Comparison of ENCODE assay signal across 8 cellular contexts in the genomic region with DNA sequence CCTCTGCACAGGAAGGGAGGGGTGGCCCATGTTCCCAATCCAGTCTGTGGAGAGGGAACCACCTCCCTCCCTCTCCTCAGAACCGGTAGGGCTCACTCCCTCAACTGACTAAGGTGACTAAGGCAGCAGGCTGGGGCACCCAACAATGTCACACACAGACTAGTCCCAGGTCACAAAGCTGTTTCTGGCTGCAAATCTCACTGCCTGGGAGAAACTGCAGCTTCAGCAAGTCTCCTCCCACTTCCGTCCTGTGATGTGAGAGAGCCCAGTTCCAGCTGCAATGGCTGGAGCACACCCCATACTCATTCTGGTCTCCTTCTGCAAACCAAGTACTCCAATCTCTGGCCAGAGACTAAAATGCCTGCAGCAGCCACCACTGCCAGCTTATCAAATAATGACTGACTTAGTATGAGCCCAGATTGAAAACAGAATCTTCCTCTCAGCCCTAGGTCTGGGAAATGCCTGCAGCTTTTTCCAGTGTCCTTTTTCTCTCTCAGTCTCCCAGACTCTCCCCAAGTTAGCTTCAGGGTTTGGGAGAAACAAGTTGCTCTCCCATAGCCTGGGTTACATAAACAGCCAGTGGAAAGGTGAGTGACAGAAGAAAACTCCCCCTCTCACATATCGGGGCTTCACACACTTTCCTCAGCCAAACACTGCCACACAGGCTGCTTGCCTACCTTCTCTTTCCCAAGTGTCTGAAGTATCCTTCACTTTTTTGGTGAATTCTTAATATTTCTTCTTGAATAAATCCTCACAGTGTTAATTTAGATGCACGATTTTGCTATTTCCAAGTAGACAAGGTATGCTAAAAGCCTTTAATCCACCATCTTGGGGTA.
A peak's percentile ranks its signal among the peaks of the same experiment; 100 is the strongest.
DNase-seq lines count a peak whose midpoint lies in the region; ATAC-seq and TF ChIP-seq lines count a peak whose summit lies in the region.

No MANE protein-coding gene starts in this region.

- H3K27ac ChIP-seq in DOHH2 (ENCODE audit: low read depth, low read length) (no peak overlapping the region), stomach (no peak overlapping the region)

- peaks cover 17% of the 10 kb centered on the region for H3K4me1 Mint-ChIP-seq in T-helper 2 cell treated with Interferon-gamma antibody and Interleukin-4, amounts not matched to agents 5 μg/mL and 100 μg/mL, for 36 hours (ENCODE audit: low read depth)
- H3K4me1 Mint-ChIP-seq in MCF 10A (ENCODE audit: insufficient read depth, unreplicated experiment) = peaks cover 8% of the 10 kb centered on the region

- H3K4me3 ChIP-seq in DOHH2 (ENCODE audit: low read length) (no peak overlapping the region), fibroblast of pulmonary artery (replicated peaks; ENCODE audit: low read depth, low read length) (no peak overlapping the region), stomach (no peak overlapping the region)

- H3K79me2 ChIP-seq in DOHH2 (ENCODE audit: control insufficient read depth, low read length) = no peaks in the 10 kb centered on the region

- peak overlapping the region; percentile 56 for H3K4me3 Mint-ChIP-seq in T-helper 2 cell treated with Interferon-gamma antibody and Interleukin-4, amounts not matched to agents 5 μg/mL and 100 μg/mL, for 36 hours
- no peak overlapping the region for H3K4me3 Mint-ChIP-seq in MCF 10A (ENCODE audit: unreplicated experiment)

- H3K4me2 ChIP-seq in DOHH2 (ENCODE audit: low read length) = peak overlapping the region; percentile 42

- H3K9me3 Mint-ChIP-seq in T-helper 2 cell treated with Interferon-gamma antibody and Interleukin-4, amounts not matched to agents 5 μg/mL and 100 μg/mL, for 36 hours = no peaks in the 10 kb centered on the region
- peaks cover 15% of the 10 kb centered on the region for H3K9me3 Mint-ChIP-seq in MCF 10A (ENCODE audit: unreplicated experiment)

- peak; percentile 95 for ATAC-seq in GM19455 (IDR thresholded peaks at IDR 0.05; ENCODE audit: unreplicated experiment)
- ATAC-seq in HG03432 (IDR thresholded peaks at IDR 0.05; ENCODE audit: unreplicated experiment) = peak; percentile 97

- peaks cover 9% of the 10 kb centered on the region for H3K27me3 Mint-ChIP-seq in T-helper 2 cell treated with Interferon-gamma antibody and Interleukin-4, amounts not matched to agents 5 μg/mL and 100 μg/mL, for 36 hours (ENCODE audit: low read depth)
- H3K27me3 Mint-ChIP-seq in MCF 10A (ENCODE audit: insufficient read depth, unreplicated experiment) = no peaks in the 10 kb centered on the region

- TF ChIP-seq CTCF in DOHH2 (IDR thresholded peaks at IDR 0.05; ENCODE audit: low read depth, low read length, poor library complexity, severe bottlenecking) (no peak), fibroblast of pulmonary artery (IDR thresholded peaks at IDR 0.05; ENCODE audit: low read length, missing control alignments) (no peak), stomach (IDR thresholded peaks at IDR 0.05) (no peak), MCF 10A (IDR thresholded peaks at IDR 0.05; ENCODE audit: unreplicated experiment) (no peak)

- BruUV-seq in MCF 10A (replicated peaks; lab: Mats Ljungman, UMichigan) = no TSS peak

- TF ChIP-seq POLR2A in stomach (IDR thresholded peaks at IDR 0.05) = no peak

- H3K27me3 ChIP-seq in DOHH2 (ENCODE audit: control insufficient read depth, low read length) (no peaks in the 10 kb centered on the region), stomach (no peaks in the 10 kb centered on the region)

- 18 to 35% (median 29%) methylated on average over 4 of the region's 4 CpGs for WGBS in stomach, 5 donors

- H3F3A ChIP-seq in DOHH2 (ENCODE audit: control insufficient read depth, insufficient read depth) = no peaks in the 10 kb centered on the region

- peaks cover 1% of the 10 kb centered on the region for H3K36me3 Mint-ChIP-seq in T-helper 2 cell treated with Interferon-gamma antibody and Interleukin-4, amounts not matched to agents 5 μg/mL and 100 μg/mL, for 36 hours (ENCODE audit: low read depth)
- peaks cover 5% of the 10 kb centered on the region for H3K36me3 Mint-ChIP-seq in MCF 10A (ENCODE audit: insufficient read depth, unreplicated experiment)

- H4K20me1 ChIP-seq in DOHH2 (ENCODE audit: control insufficient read depth, insufficient read depth, low read depth, low read length) = no peaks in the 10 kb centered on the region

- CTCF ChIA-PET in MCF 10A (lab: Yijun Ruan, JAX) = interaction anchor here (0.7 to 0.8 kb wide), 3 partner anchors 10 to 64 kb away, joined by 3 to 5 read pairs (median 3); no protein-coding TSS in a partner anchor

- no peaks in the 10 kb centered on the region for H3K9me3 ChIP-seq in DOHH2 (ENCODE audit: control insufficient read depth, insufficient read depth, low read length)
- H3K9me3 ChIP-seq in stomach = peaks cover 0 to 7% (median 0%) of the 10 kb centered on the region in 4 donors

- no peaks in the 10 kb centered on the region for H3K36me3 ChIP-seq in DOHH2 (ENCODE audit: control insufficient read depth, low read length)
- H3K36me3 ChIP-seq in stomach = no peaks in the 10 kb centered on the region

- intact Hi-C loops in posterior cingulate gyrus (cut with DNase I) = no loop called here
- intact Hi-C loops in stomach (cut with DNase I; ENCODE audit: low total_unique reads) = no loop called here
- intact Hi-C loops in MCF 10A (cut with micrococcal nuclease) = no loop called here

- POLR2A ChIA-PET in MCF 10A (lab: Yijun Ruan, JAX) = no interaction called here

- H3K27ac Mint-ChIP-seq in T-helper 2 cell treated with Interferon-gamma antibody and Interleukin-4, amounts not matched to agents 5 μg/mL and 100 μg/mL, for 36 hours = peak overlapping the region; percentile 51
- H3K27ac Mint-ChIP-seq in MCF 10A (ENCODE audit: low read depth, unreplicated experiment) = no peak overlapping the region

- H3K9me2 ChIP-seq in DOHH2 (replicated peaks; ENCODE audit: control insufficient read depth, low read length) = no peaks in the 10 kb centered on the region

- peak; percentile 33 for DNase-seq in T-helper 2 cell treated with Interferon-gamma antibody and Interleukin-4, amounts not matched to agents 5 μg/mL and 100 μg/mL, for 36 hours (ENCODE audit: low spot score)
- peak; percentile 26 for DNase-seq in fibroblast of pulmonary artery (ENCODE audit: low read depth)
- peak in 9 of 10 donors; percentile 25 to 86 (median 53) for DNase-seq in posterior cingulate gyrus
- no peak for DNase-seq in stomach
- no peak for DNase-seq in MCF 10A (ENCODE audit: unreplicated experiment)

- TF ChIP-seq EP300 in stomach (IDR thresholded peaks at IDR 0.05) = no peak

- peaks cover 10% of the 10 kb centered on the region for H3K4me1 ChIP-seq in DOHH2 (ENCODE audit: control insufficient read depth, low read length)
- peaks cover 7 to 15% (median 10%) of the 10 kb centered on the region in 4 donors for H3K4me1 ChIP-seq in stomach

Comparison
In these comparisons a context has a peak if more than half of its experiments do, and no peak if none do; other contexts are left out.
1. DNase-seq: peak in T-helper 2 cell treated with Interferon-gamma antibody and Interleukin-4, amounts not matched to agents 5 μg/mL and 100 μg/mL, for 36 hours (single experiment), fibroblast of pulmonary artery (single experiment) and posterior cingulate gyrus (9 of 10); none in stomach (single experiment) and MCF 10A (single experiment).